ENCODE assay signal across 33 cellular contexts in the genomic region with DNA sequence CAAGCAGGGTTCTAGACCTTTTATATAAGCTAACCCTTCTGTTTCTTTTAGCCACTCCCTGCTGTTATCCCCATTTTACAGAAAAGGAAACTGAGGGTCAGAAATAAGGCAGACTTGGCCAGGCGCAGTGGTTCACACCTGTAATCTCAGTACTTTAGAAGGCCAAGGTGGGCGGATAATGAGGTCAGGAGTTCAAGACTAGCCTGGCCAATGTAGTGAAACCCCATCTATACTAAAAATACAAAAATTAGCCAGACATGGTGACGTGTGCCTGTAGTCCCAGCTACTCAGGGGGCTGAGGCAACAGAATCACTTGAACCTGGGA. TPM values are rescaled to one million over a fixed set of nuclear protein-coding genes. Genes with fewer than 3 reads are reported as not detected.
"Had no signal": no experiment of that assay in that cellular context is flagged by ENCODE, and none has a peak within 500 bp of the region (broad histone marks: within the 10 kb centered on the region; RNA-seq: fewer than 3 reads in every experiment).

No MANE protein-coding gene starts in this region.

- H3K4me1 ChIP-seq: neural progenitor cell, parathyroid adenoma, psoas muscle, spleen, stomach, thyroid gland, tibial nerve, upper lobe of left lung, vagina had no signal

- H3K4me2 ChIP-seq: neural progenitor cell, smooth muscle cell had no signal

- H3K36me3 ChIP-seq: neural progenitor cell, ovary, spleen, stomach, thoracic aorta, thyroid gland, tibial nerve, upper lobe of left lung, vagina had no signal

- H3K79me2 ChIP-seq: parathyroid adenoma had no signal

- ATAC-seq: naive thymus-derived CD8-positive, alpha-beta T cell; natural killer cell treated with Interleukin-12 subunit alpha and Interleukin-12 subunit beta and Interleukin-15 and Interleukin-18, amount 100 ng/mL, for 72 hours; psoas muscle; right cardiac atrium; sciatic nerve; stimulated activated naive B cell treated with anti-CD40 and anti-IgM and Interleukin-4, amounts not matched to agents 10 μg/mL and 1 μg/mL and 100 μg/mL, for 72 hours had no signal

- H3K27ac ChIP-seq: neural progenitor cell, ovary, parathyroid adenoma, psoas muscle, skin epidermis, spleen, stomach, thoracic aorta, thyroid gland, tibial nerve, upper lobe of left lung, vagina had no signal

- H3K4me3 ChIP-seq: neural progenitor cell, ovary, psoas muscle, skin epidermis, smooth muscle cell, spleen, stomach, thoracic aorta, thyroid gland, tibial nerve, upper lobe of left lung, vagina had no signal

- H3K4me1 Mint-ChIP-seq: naive thymus-derived CD8-positive, alpha-beta T cell; neural progenitor cell had no signal

- H3K9ac ChIP-seq: neural progenitor cell, parathyroid adenoma had no signal

- FAIRE-seq: urothelium cell line had no signal

- DNase-seq: naive thymus-derived CD8-positive, alpha-beta T cell; occipital lobe; ovary; psoas muscle; spleen; stimulated activated CD4-positive, alpha-beta T cell treated with anti-CD3 and anti-CD28 coated beads, Interleukin-12 subunit alpha, Interleukin-12 subunit beta, amount 100 ng/mL, for 4 hours; stimulated activated CD4-positive, alpha-beta T cell treated with anti-CD3 and anti-CD28 coated beads, Interleukin-1b, Interleukin-23, amount 100 ng/mL, for 48 hours; stimulated activated CD4-positive, alpha-beta T cell treated with anti-CD3 and anti-CD28 coated beads, Interleukin-4, amount 100 ng/mL, for 1 hour; stimulated activated CD4-positive, alpha-beta T cell treated with anti-CD3 and anti-CD28 coated beads, Interleukin-4, amount 100 ng/mL, for 4 hours; stimulated activated CD8-positive, alpha-beta memory T cell treated with anti-CD3 and anti-CD28 coated beads, Interleukin-4, amount 100 ng/mL, for 48 hours; stimulated activated naive B cell treated with anti-CD40 and anti-IgM and Interleukin-4, amounts not matched to agents 10 μg/mL and 1 μg/mL and 100 μg/mL, for 72 hours; stimulated activated naive CD4-positive, alpha-beta T cell treated with Interleukin-2 at 50 U/mL for 16 hours; stomach; thyroid gland; trophoblast cell; upper lobe of left lung had no signal

- H3K36me3 Mint-ChIP-seq: neural progenitor cell had no signal

- H2AFZ ChIP-seq: neural progenitor cell, parathyroid adenoma had no signal

- H3K9me3 ChIP-seq: ovary, thyroid gland, vagina had no signal

- H3K27ac Mint-ChIP-seq: natural killer cell treated with Interleukin-12 subunit alpha and Interleukin-12 subunit beta and Interleukin-15 and Interleukin-18, amount 100 ng/mL, for 72 hours; neural progenitor cell; progenitor cell of endocrine pancreas; stimulated activated naive B cell treated with anti-CD40 and anti-IgM and Interleukin-4, amounts not matched to agents 10 μg/mL and 1 μg/mL and 100 μg/mL, for 72 hours; stimulated activated naive CD8-positive, alpha-beta T cell treated with anti-CD3 and anti-CD28 coated beads, Interleukin-15, Interleukin-2, amounts not matched to agents 100 ng/mL and 50 ng/mL, for 24 hours had no signal

- H3K27me3 ChIP-seq: neural progenitor cell, ovary, thyroid gland, tibial nerve, upper lobe of left lung, vagina had no signal

- H3K4me3 Mint-ChIP-seq: naive thymus-derived CD8-positive, alpha-beta T cell; natural killer cell treated with Interleukin-12 subunit alpha and Interleukin-12 subunit beta and Interleukin-15 and Interleukin-18, amount 100 ng/mL, for 72 hours; neural progenitor cell; stimulated activated naive B cell treated with anti-CD40 and anti-IgM and Interleukin-4, amounts not matched to agents 10 μg/mL and 1 μg/mL and 100 μg/mL, for 72 hours; stimulated activated naive CD8-positive, alpha-beta T cell treated with anti-CD3 and anti-CD28 coated beads, Interleukin-15, Interleukin-2, amounts not matched to agents 100 ng/mL and 50 ng/mL, for 24 hours had no signal

- H3K27me3 Mint-ChIP-seq: natural killer cell treated with Interleukin-12 subunit alpha and Interleukin-12 subunit beta and Interleukin-15 and Interleukin-18, amount 100 ng/mL, for 72 hours had no signal

RNA-seq across cellular contexts. Expression of a gene that starts 14.3 kb away (rescaled TPM):
- total RNA-seq: osteoblast, progenitor cell of endocrine pancreas, psoas muscle, renal cortical epithelial cell, right cardiac atrium, smooth muscle cell, stomach, temporal lobe, thyroid gland, tibial nerve, vagina had no signal
- polyA plus RNA-seq: neural cell, right cardiac atrium had no signal

RNA-seq across cellular contexts. Expression of a gene that starts 42.5 kb away (rescaled TPM):
- total RNA-seq: naive thymus-derived CD8-positive, alpha-beta T cell; osteoblast; progenitor cell of endocrine pancreas; renal cortical epithelial cell; smooth muscle cell had no signal
- polyA plus RNA-seq: neural cell had no signal
